7 cellular contexts compared by ENCODE assay signal in the genomic region with DNA sequence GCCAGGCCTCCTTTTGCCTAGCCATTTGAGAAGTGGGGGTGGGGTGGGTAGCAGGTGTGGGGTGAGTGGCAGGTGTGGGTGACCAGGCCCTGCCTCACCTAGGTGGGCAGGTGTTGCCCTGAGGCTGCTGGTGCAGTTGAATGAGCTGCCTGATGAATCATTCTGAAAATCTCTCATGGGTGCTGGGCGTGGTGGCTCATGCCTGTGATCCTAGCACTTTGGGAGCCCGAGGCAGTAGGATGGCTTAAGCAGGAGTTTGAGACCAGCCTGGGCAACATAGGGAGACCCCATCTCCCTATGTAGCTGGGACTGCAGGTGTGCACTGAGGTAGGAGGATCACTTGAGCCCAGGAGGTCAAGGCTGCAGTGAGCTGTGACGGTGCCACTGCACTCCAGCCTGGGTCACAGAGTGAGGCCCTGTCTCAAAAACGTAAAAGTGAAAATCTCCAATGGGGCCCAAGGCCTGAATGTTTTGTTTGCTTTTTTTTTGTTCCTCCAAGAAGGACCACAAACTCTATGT. TPM values are rescaled to one million over a fixed set of nuclear protein-coding genes. Genes with fewer than 3 reads are reported as not detected.
DNase-seq lines count a peak whose midpoint lies in the region; ATAC-seq and TF ChIP-seq lines count a peak whose summit lies in the region.

No MANE protein-coding gene starts in this region.

- no peak overlapping the region for H2AFZ ChIP-seq in PC-9

- peaks cover 87% of the 10 kb centered on the region for H3F3A ChIP-seq in PC-9 (ENCODE audit: insufficient read depth, low read depth)

- H3K27ac ChIP-seq in PC-9 (peak overlapping the region; percentile 91), urinary bladder (ENCODE audit: low read depth) (peak overlapping the region; percentile 35)

- BruUV-seq in PC-9 (replicated peaks; lab: Mats Ljungman, UMichigan) = no TSS peak

- peak overlapping the region; percentile 7; the same call in 1 of the 2 replicates for H3K4me3 ChIP-seq in PC-9
- no peak overlapping the region for H3K4me3 ChIP-seq in epithelial cell of esophagus (ENCODE audit: low read length)
- no peak overlapping the region for H3K4me3 ChIP-seq in urinary bladder (ENCODE audit: low read depth, low read length)

- peak overlapping the region; percentile 56 for H3K4me2 ChIP-seq in PC-9

- 80% methylated on average over 4 of the region's 4 CpGs for WGBS in urinary bladder

- peak; percentile 97 to 98 for DNase-seq in PC-9
- peak; percentile 99 for DNase-seq in epithelial cell of esophagus (ENCODE audit: low read depth)
- no peak for DNase-seq in NK-92 (lab: John Stamatoyannopoulos, UW; ENCODE audit: unreplicated experiment)
- DNase-seq in UCSD-AML1 (lab: John Stamatoyannopoulos, UW; ENCODE audit: unreplicated experiment) = no peak

- H3K9me2 ChIP-seq in PC-9 (ENCODE audit: insufficient read depth) = no peaks in the 10 kb centered on the region

- peaks cover 97% of the 10 kb centered on the region for H3K4me1 ChIP-seq in PC-9 (replicated peaks; ENCODE audit: insufficient read depth)
- peaks cover 7% of the 10 kb centered on the region for H3K4me1 ChIP-seq in urinary bladder (ENCODE audit: insufficient read depth)

- TF ChIP-seq CTCF in PC-9 (conservative IDR thresholded peaks at IDR 0.05) = no peak
- no peak for TF ChIP-seq CTCF in epithelial cell of esophagus (IDR thresholded peaks at IDR 0.05; ENCODE audit: insufficient read depth, low read depth, low read length, missing control alignments)

- POLR2A ChIA-PET in PC-9 (lab: Charles Lee; ENCODE audit: unreplicated experiment) = interaction anchor here (0.6 to 1.2 kb wide), 8 partner anchors 9 to 63 kb away, joined by 3 to 36 read pairs (median 4); a partner anchor contains a TSS

- no peaks in the 10 kb centered on the region for H3K27me3 ChIP-seq in PC-9 (ENCODE audit: insufficient read depth, low read depth)

- no peaks in the 10 kb centered on the region for H3K9me3 ChIP-seq in PC-9 (ENCODE audit: insufficient read depth, low read depth)

- CTCF ChIA-PET in PC-9 (lab: Charles Lee) = interaction anchor here (0.6 to 2.0 kb wide), 6 partner anchors 11 to 53 kb away, joined by 3 to 10 read pairs (median 4); no protein-coding TSS in a partner anchor

- 0 out of 2 replicates have a peak, but pooled peaks cover 4% of the 10 kb centered on the region for H4K20me1 ChIP-seq in PC-9 (ENCODE audit: insufficient read depth)

- peaks cover 98% of the 10 kb centered on the region for H3K79me2 ChIP-seq in PC-9 (ENCODE audit: low read depth)

- ATAC-seq in GM18870 (IDR thresholded peaks at IDR 0.05; ENCODE audit: unreplicated experiment) (peak; percentile 65), HG02623 (IDR thresholded peaks at IDR 0.05; ENCODE audit: unreplicated experiment) (peak; percentile 41)

- H3K36me3 ChIP-seq in PC-9 (ENCODE audit: low read depth) (peaks cover 54% of the 10 kb centered on the region), urinary bladder (ENCODE audit: insufficient read depth) (no peaks in the 10 kb centered on the region)

- intact Hi-C loops in PC-9 (cut with micrococcal nuclease; ENCODE audit: unreplicated experiment) = loop anchor here (1.0 to 2.0 kb wide), 4 partner anchors 10 to 31 kb away; no protein-coding TSS in a partner anchor

RNA-seq across cellular contexts. Expression of a gene that starts 17.7 kb away (rescaled TPM):
- 114 and 135 TPM in 2 replicates for total RNA-seq in PC-9 (2021)
- total RNA-seq in urinary bladder = 26.4 TPM
- 65.1 TPM for polyA plus RNA-seq in urinary bladder

Comparison
In these comparisons a context has a peak if more than half of its experiments do, and no peak if none do; other contexts are left out.
1. DNase-seq: peak in PC-9 (2 of 2) and epithelial cell of esophagus (single experiment); none in NK-92 (single experiment) and UCSD-AML1 (single experiment).